In the genomic region with DNA sequence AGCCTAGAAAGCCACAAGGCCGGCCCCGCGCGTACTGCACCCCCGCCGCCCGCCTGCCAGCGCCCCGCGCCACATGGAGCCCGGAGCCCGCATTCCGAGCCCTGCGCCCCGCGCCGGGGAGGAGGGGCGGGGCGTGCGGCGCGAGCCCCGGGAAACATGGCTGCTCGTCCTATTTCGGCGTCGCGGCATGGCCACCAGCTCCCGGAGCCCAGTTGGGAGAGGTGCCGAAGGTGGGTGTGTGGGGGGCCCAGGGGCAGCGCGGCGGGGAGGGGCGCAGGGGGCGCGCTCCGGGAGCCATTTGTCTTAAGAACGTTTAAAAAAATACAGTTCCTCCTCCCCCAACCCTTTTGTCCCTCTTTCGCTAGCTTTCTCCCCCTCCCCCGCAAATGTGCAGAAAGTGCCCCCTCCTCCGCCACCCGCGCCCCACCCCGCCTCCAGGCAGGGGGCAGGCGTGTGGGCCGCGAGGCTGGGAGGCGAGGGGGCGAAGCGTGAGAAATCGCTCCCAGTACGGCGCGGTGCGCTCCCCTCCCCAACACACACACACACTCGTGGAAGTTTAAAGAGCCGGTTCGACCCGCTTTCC, we compare ENCODE assay signal across 1 cellular context.
A peak's percentile ranks its signal among the peaks of the same experiment; 100 is the strongest.
TF ChIP-seq lines count a peak whose summit lies in the region.

No MANE protein-coding gene starts in this region.

TF ChIP-seq in K562, 482 proteins besides CTCF, POLR2A, EP300 and RAD21 (continued from another document and continues in another):
- TF ChIP-seq, protein P1, sequence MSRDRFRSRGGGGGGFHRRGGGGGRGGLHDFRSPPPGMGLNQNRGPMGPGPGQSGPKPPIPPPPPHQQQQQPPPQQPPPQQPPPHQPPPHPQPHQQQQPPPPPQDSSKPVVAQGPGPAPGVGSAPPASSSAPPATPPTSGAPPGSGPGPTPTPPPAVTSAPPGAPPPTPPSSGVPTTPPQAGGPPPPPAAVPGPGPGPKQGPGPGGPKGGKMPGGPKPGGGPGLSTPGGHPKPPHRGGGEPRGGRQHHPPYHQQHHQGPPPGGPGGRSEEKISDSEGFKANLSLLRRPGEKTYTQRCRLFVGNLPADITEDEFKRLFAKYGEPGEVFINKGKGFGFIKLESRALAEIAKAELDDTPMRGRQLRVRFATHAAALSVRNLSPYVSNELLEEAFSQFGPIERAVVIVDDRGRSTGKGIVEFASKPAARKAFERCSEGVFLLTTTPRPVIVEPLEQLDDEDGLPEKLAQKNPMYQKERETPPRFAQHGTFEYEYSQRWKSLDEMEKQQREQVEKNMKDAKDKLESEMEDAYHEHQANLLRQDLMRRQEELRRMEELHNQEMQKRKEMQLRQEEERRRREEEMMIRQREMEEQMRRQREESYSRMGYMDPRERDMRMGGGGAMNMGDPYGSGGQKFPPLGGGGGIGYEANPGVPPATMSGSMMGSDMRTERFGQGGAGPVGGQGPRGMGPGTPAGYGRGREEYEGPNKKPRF (IDR thresholded peaks at IDR 0.05; ENCODE audit: low read depth, low read length): no peak
- no peak for TF ChIP-seq SAFB2 (IDR thresholded peaks at IDR 0.05; ENCODE audit: borderline replicate concordance, low read depth, low read length, severe bottlenecking)
- TF ChIP-seq, protein P2, sequence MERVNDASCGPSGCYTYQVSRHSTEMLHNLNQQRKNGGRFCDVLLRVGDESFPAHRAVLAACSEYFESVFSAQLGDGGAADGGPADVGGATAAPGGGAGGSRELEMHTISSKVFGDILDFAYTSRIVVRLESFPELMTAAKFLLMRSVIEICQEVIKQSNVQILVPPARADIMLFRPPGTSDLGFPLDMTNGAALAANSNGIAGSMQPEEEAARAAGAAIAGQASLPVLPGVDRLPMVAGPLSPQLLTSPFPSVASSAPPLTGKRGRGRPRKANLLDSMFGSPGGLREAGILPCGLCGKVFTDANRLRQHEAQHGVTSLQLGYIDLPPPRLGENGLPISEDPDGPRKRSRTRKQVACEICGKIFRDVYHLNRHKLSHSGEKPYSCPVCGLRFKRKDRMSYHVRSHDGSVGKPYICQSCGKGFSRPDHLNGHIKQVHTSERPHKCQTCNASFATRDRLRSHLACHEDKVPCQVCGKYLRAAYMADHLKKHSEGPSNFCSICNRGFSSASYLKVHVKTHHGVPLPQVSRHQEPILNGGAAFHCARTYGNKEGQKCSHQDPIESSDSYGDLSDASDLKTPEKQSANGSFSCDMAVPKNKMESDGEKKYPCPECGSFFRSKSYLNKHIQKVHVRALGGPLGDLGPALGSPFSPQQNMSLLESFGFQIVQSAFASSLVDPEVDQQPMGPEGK (CRISPR knock-in tag; IDR thresholded peaks at IDR 0.05; ENCODE audit: borderline replicate concordance): no peak
- no peak for TF ChIP-seq ZNF212 (CRISPR knock-in tag; IDR thresholded peaks at IDR 0.05)
- no peak for TF ChIP-seq FOXM1 (IDR thresholded peaks at IDR 0.05; ENCODE audit: low read depth)
- TF ChIP-seq FOXM1 (CRISPR knock-in tag; IDR thresholded peaks at IDR 0.05; ENCODE audit: low read depth): no peak
- no peak for TF ChIP-seq ASH1L (IDR thresholded peaks at IDR 0.05; ENCODE audit: borderline replicate concordance, low read depth, partially characterized antibody)
- TF ChIP-seq ZFP30 (CRISPR knock-in tag; IDR thresholded peaks at IDR 0.05; ENCODE audit: borderline replicate concordance): no peak
- no peak for TF ChIP-seq SMAD3 (CRISPR knock-in tag; conservative IDR thresholded peaks at IDR 0.05)
- no peak for TF ChIP-seq DNMT1 (IDR thresholded peaks at IDR 0.05)
- TF ChIP-seq U2AF2 (optimal IDR thresholded peaks at IDR 0.05; ENCODE audit: low read depth, low read length): no peak
- TF ChIP-seq ZNF830 (CRISPR knock-in tag; IDR thresholded peaks at IDR 0.05): no peak
- no peak for TF ChIP-seq ZNF41 (CRISPR knock-in tag; conservative IDR thresholded peaks at IDR 0.05)
- no peak for TF ChIP-seq ZNF778 (CRISPR knock-in tag; IDR thresholded peaks at IDR 0.05)
- no peak for TF ChIP-seq IRF2 (CRISPR knock-in tag; IDR thresholded peaks at IDR 0.05)
- TF ChIP-seq OTX1 (CRISPR knock-in tag; IDR thresholded peaks at IDR 0.05): no peak
- TF ChIP-seq ZNF217 (CRISPR knock-in tag; IDR thresholded peaks at IDR 0.05): no peak
- TF ChIP-seq SAFB (IDR thresholded peaks at IDR 0.05; ENCODE audit: borderline replicate concordance, low read depth, low read length): peak; percentile 84
- no peak for TF ChIP-seq ZSCAN32 (CRISPR knock-in tag; IDR thresholded peaks at IDR 0.05)
- no peak for TF ChIP-seq CEBPG (CRISPR knock-in tag; IDR thresholded peaks at IDR 0.05)
- no peak for TF ChIP-seq CEBPG (tag; conservative IDR thresholded peaks at IDR 0.05 in 1 of 2, IDR thresholded peaks at IDR 0.05 in 1 of 2)
- TF ChIP-seq, protein P3, sequence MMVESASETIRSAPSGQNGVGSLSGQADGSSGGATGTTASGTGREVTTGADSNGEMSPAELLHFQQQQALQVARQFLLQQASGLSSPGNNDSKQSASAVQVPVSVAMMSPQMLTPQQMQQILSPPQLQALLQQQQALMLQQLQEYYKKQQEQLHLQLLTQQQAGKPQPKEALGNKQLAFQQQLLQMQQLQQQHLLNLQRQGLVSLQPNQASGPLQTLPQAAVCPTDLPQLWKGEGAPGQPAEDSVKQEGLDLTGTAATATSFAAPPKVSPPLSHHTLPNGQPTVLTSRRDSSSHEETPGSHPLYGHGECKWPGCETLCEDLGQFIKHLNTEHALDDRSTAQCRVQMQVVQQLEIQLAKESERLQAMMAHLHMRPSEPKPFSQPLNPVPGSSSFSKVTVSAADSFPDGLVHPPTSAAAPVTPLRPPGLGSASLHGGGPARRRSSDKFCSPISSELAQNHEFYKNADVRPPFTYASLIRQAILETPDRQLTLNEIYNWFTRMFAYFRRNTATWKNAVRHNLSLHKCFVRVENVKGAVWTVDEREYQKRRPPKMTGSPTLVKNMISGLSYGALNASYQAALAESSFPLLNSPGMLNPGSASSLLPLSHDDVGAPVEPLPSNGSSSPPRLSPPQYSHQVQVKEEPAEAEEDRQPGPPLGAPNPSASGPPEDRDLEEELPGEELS (CRISPR knock-in tag; IDR thresholded peaks at IDR 0.05; ENCODE audit: borderline replicate concordance): no peak
- no peak for TF ChIP-seq ZNF699 (CRISPR knock-in tag; IDR thresholded peaks at IDR 0.05; ENCODE audit: insufficient replicate concordance)
- 0 out of 2 replicates have a peak, but pooled peaks have one; percentile 13 for TF ChIP-seq ZKSCAN1 (IDR thresholded peaks at IDR 0.05; ENCODE audit: low read depth, low read length)
- TF ChIP-seq ZNF354B (CRISPR knock-in tag; IDR thresholded peaks at IDR 0.05): no peak
- no peak for TF ChIP-seq MCM7 (IDR thresholded peaks at IDR 0.05)
- TF ChIP-seq, protein P4, sequence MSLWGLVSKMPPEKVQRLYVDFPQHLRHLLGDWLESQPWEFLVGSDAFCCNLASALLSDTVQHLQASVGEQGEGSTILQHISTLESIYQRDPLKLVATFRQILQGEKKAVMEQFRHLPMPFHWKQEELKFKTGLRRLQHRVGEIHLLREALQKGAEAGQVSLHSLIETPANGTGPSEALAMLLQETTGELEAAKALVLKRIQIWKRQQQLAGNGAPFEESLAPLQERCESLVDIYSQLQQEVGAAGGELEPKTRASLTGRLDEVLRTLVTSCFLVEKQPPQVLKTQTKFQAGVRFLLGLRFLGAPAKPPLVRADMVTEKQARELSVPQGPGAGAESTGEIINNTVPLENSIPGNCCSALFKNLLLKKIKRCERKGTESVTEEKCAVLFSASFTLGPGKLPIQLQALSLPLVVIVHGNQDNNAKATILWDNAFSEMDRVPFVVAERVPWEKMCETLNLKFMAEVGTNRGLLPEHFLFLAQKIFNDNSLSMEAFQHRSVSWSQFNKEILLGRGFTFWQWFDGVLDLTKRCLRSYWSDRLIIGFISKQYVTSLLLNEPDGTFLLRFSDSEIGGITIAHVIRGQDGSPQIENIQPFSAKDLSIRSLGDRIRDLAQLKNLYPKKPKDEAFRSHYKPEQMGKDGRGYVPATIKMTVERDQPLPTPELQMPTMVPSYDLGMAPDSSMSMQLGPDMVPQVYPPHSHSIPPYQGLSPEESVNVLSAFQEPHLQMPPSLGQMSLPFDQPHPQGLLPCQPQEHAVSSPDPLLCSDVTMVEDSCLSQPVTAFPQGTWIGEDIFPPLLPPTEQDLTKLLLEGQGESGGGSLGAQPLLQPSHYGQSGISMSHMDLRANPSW (CRISPR knock-in tag; IDR thresholded peaks at IDR 0.05): no peak
- TF ChIP-seq YBX1 (IDR thresholded peaks at IDR 0.05): no peak
- no peak for TF ChIP-seq MEF2A (IDR thresholded peaks at IDR 0.05; ENCODE audit: control insufficient read depth, low read depth, low read length)
- TF ChIP-seq, protein P5, sequence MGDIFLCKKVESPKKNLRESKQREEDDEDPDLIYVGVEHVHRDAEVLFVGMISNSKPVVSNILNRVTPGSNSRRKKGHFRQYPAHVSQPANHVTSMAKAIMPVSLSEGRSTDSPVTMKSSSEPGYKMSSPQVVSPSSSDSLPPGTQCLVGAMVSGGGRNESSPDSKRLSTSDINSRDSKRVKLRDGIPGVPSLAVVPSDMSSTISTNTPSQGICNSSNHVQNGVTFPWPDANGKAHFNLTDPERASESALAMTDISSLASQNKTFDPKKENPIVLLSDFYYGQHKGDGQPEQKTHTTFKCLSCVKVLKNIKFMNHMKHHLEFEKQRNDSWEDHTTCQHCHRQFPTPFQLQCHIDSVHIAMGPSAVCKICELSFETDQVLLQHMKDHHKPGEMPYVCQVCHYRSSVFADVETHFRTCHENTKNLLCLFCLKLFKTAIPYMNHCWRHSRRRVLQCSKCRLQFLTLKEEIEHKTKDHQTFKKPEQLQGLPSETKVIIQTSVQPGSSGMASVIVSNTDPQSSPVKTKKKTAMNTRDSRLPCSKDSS (IDR thresholded peaks at IDR 0.05; ENCODE audit: low read depth, partially characterized antibody): no peak
- TF ChIP-seq SAP30 (IDR thresholded peaks at IDR 0.05; ENCODE audit: borderline replicate concordance, insufficient read depth, low read depth, low read length, poor library complexity, severe bottlenecking): no peak
- TF ChIP-seq, protein P6, sequence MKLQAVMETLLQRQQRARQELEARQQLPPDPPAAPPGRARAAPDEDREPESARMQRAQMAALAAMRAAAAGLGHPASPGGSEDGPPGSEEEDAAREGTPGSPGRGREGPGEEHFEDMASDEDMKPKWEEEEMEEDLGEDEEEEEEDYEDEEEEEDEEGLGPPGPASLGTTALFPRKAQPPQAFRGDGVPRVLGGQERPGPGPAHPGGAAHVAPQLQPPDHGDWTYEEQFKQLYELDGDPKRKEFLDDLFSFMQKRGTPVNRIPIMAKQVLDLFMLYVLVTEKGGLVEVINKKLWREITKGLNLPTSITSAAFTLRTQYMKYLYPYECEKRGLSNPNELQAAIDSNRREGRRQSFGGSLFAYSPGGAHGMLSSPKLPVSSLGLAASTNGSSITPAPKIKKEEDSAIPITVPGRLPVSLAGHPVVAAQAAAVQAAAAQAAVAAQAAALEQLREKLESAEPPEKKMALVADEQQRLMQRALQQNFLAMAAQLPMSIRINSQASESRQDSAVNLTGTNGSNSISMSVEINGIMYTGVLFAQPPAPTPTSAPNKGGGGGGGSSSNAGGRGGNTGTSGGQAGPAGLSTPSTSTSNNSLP (IDR thresholded peaks at IDR 0.05; ENCODE audit: borderline replicate concordance, low read depth, low read length): no peak
- TF ChIP-seq, protein P7, sequence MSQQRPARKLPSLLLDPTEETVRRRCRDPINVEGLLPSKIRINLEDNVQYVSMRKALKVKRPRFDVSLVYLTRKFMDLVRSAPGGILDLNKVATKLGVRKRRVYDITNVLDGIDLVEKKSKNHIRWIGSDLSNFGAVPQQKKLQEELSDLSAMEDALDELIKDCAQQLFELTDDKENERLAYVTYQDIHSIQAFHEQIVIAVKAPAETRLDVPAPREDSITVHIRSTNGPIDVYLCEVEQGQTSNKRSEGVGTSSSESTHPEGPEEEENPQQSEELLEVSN (IDR thresholded peaks at IDR 0.05; ENCODE audit: borderline replicate concordance in 1 of 2, extremely low read depth in 1 of 2, insufficient read depth in 1 of 2, insufficient read length in 1 of 2, low read depth in 1 of 2, low read length in 1 of 2, poor library complexity in 1 of 2, severe bottlenecking in 1 of 2): peak in 1 of 2 experiments; percentile 70
- TF ChIP-seq, protein P8, sequence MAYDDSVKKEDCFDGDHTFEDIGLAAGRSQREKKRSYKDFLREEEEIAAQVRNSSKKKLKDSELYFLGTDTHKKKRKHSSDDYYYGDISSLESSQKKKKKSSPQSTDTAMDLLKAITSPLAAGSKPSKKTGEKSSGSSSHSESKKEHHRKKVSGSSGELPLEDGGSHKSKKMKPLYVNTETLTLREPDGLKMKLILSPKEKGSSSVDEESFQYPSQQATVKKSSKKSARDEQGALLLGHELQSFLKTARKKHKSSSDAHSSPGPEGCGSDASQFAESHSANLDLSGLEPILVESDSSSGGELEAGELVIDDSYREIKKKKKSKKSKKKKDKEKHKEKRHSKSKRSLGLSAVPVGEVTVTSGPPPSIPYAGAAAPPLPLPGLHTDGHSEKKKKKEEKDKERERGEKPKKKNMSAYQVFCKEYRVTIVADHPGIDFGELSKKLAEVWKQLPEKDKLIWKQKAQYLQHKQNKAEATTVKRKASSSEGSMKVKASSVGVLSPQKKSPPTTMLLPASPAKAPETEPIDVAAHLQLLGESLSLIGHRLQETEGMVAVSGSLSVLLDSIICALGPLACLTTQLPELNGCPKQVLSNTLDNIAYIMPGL (CRISPR knock-in tag; IDR thresholded peaks at IDR 0.05): no peak
- no peak for TF ChIP-seq SNRNP70 (optimal IDR thresholded peaks at IDR 0.05; ENCODE audit: low read depth, low read length)
- TF ChIP-seq ETS2 (tag; IDR thresholded peaks at IDR 0.05; ENCODE audit: borderline replicate concordance, poor library complexity, severe bottlenecking): no peak
- TF ChIP-seq FOS (IDR thresholded peaks at IDR 0.05; ENCODE audit: extremely low read depth, insufficient read length): no peak
- no peak for TF ChIP-seq NUFIP1 (IDR thresholded peaks at IDR 0.05; ENCODE audit: partially characterized antibody)
- no peak for TF ChIP-seq HDAC2 (IDR thresholded peaks at IDR 0.05)
- TF ChIP-seq ZNF717 (CRISPR knock-in tag; IDR thresholded peaks at IDR 0.05): no peak
- TF ChIP-seq, protein P9, sequence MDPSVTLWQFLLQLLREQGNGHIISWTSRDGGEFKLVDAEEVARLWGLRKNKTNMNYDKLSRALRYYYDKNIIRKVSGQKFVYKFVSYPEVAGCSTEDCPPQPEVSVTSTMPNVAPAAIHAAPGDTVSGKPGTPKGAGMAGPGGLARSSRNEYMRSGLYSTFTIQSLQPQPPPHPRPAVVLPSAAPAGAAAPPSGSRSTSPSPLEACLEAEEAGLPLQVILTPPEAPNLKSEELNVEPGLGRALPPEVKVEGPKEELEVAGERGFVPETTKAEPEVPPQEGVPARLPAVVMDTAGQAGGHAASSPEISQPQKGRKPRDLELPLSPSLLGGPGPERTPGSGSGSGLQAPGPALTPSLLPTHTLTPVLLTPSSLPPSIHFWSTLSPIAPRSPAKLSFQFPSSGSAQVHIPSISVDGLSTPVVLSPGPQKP (CRISPR knock-in tag; IDR thresholded peaks at IDR 0.05): no peak
- no peak for TF ChIP-seq ZBTB1 (CRISPR knock-in tag; IDR thresholded peaks at IDR 0.05; ENCODE audit: borderline replicate concordance, low read depth)
- no peak for TF ChIP-seq GTF2F1 (IDR thresholded peaks at IDR 0.05; ENCODE audit: low read depth, low read length)
- peak; percentile 79 for TF ChIP-seq POLR2AphosphoS5 (IDR thresholded peaks at IDR 0.05; ENCODE audit: control insufficient read depth, insufficient read depth, low read depth, low read length)
- TF ChIP-seq FOXA1 (IDR thresholded peaks at IDR 0.05; ENCODE audit: borderline replicate concordance): no peak
- no peak for TF ChIP-seq ZBTB17 (CRISPR knock-in tag; IDR thresholded peaks at IDR 0.05)
- no peak for TF ChIP-seq MYBL2 (IDR thresholded peaks at IDR 0.05; ENCODE audit: low read depth)
- no peak for TF ChIP-seq MYBL2 (CRISPR knock-in tag; IDR thresholded peaks at IDR 0.05; ENCODE audit: borderline replicate concordance)
- TF ChIP-seq GABPA (tag; conservative IDR thresholded peaks at IDR 0.05; ENCODE audit: low read depth): no peak
- no peak for TF ChIP-seq MTA1 (IDR thresholded peaks at IDR 0.05; ENCODE audit: borderline replicate concordance)
- TF ChIP-seq ZNF785 (CRISPR knock-in tag; IDR thresholded peaks at IDR 0.05): no peak
- no peak for TF ChIP-seq PCBP1 (IDR thresholded peaks at IDR 0.05; ENCODE audit: low read depth, low read length, poor library complexity, severe bottlenecking)
